ENCODE assay signal across 8 cellular contexts in the genomic region with DNA sequence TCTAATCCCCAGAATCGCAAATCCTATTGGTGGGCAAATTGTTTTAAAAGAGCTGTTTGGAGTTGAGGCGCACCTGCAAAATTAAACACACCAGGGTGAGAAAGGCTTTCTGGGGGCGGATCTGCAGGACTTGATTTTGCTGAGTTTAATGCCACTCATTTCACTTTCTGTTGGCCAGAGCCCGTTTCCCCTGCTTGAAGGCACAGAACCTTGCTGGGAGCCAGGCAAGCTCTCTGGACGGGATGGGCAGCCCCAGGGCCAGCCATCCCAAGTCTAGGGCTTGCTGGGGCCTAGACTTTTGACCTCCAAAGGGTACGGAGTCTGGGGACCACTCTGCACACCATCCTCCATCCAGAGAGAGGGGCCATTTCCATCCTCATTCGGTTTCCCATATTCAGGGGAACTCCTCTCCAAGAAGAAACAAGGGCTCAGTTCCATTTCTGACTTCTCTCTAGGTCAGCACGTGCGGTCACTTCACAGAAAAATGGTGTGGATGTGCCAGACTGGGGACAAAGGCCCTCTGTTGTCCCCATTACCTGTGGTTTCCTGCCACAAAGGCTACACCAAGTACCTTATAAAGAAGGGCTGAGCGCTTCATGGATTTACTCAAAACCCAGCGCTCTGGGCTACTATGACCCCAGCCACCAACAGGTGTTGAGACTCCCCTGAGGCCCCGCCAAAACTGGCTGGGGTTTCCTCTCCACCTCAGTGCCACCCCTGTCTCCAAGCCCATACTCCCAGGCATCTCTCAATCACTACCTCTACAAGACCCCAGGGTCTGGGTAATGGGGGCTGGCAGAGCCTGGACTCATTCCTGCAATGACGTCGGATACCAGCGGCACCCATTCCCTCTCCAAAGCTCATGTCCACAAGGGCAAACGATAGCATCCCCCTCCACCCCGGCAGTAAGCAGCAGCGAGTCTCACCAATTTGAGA.
A peak's percentile ranks its signal among the peaks of the same experiment; 100 is the strongest.
DNase-seq lines count a peak whose midpoint lies in the region; ATAC-seq, FAIRE-seq and TF ChIP-seq lines count a peak whose summit lies in the region.

No MANE protein-coding gene starts in this region.

- peak overlapping the region in 1 of 2 donors; percentile 2 for H3K4me3 ChIP-seq in kidney (ENCODE audit: low read length in 2 of 2)
- no peak overlapping the region for H3K4me3 ChIP-seq in tibial artery

- in situ Hi-C loops in ACHN (cut with HindIII; ENCODE audit: low pct_ligation_motif_present, low pct_unique_long_range_greater_than_20kb, low sequenced_read_pairs), result no loop called here

- no peak for TF ChIP-seq POLR2A in GM18505 (IDR thresholded peaks at IDR 0.05; ENCODE audit: borderline replicate concordance, extremely low read depth, insufficient read depth, insufficient read length)

- H3K27ac Mint-ChIP-seq in activated T-cell treated with anti-CD3 and anti-CD28 coated beads, Interleukin-2, amount 50 U/mL, for 24 hours, result peak overlapping the region; percentile 99

- DNase-seq in activated T-cell treated with anti-CD3 and anti-CD28 coated beads, Interleukin-2, amount 50 U/mL, for 24 hours, result no peak
- no peak for DNase-seq in activated T-cell treated with anti-CD3 and anti-CD28 coated beads, Interleukin-2, amount 50 U/mL, for 1 hour
- DNase-seq in RWPE1 (ENCODE audit: low spot score) (no peak), kidney (peak; percentile 77), tibial artery (no peak), ACHN (no peak), HuH-7 (ENCODE audit: low spot score) (no peak)

- CTCF ChIA-PET in RWPE1 (lab: Yijun Ruan, JAX), result interaction anchor here (0.5 kb wide), 1 partner anchor 490 kb away, joined by 5 read pairs; no protein-coding TSS in a partner anchor

- peaks cover 34% of the 10 kb centered on the region for H3K36me3 Mint-ChIP-seq in activated T-cell treated with anti-CD3 and anti-CD28 coated beads, Interleukin-2, amount 50 U/mL, for 24 hours (ENCODE audit: low read depth)

- FAIRE-seq in kidney (lab: Jason Lieb, UNC), result no peak

- H3K4me1 ChIP-seq in kidney (ENCODE audit: control insufficient read depth in 1 of 2, insufficient read depth in 1 of 2, low read depth in 1 of 2, low read length in 2 of 2) (peaks cover 39 to 45% of the 10 kb centered on the region in 2 donors), tibial artery (peaks cover 0 to 50% (median 29%) of the 10 kb centered on the region in 4 donors)

- no peak for ATAC-seq in GM18505 (IDR thresholded peaks at IDR 0.05; ENCODE audit: unreplicated experiment)

- peak overlapping the region in 1 of 2 donors; percentile 7 for H3K9ac ChIP-seq in kidney (ENCODE audit: low read length in 2 of 2)

- TF ChIP-seq CTCF in RWPE1 (conservative IDR thresholded peaks at IDR 0.05; ENCODE audit: low read depth), result no peak
- no peak for TF ChIP-seq CTCF in kidney (IDR thresholded peaks at IDR 0.05; ENCODE audit: borderline replicate concordance, extremely low read depth, insufficient read depth)
- no peak for TF ChIP-seq CTCF in tibial artery (IDR thresholded peaks at IDR 0.05)

- H3K9me3 ChIP-seq in kidney (ENCODE audit: control insufficient read depth in 1 of 2, low read length in 2 of 2) (no peaks in the 10 kb centered on the region), tibial artery (no peaks in the 10 kb centered on the region)

- H3K4me1 Mint-ChIP-seq in activated T-cell treated with anti-CD3 and anti-CD28 coated beads, Interleukin-2, amount 50 U/mL, for 24 hours (ENCODE audit: low read depth), result peaks cover 81% of the 10 kb centered on the region

- H3K27me3 Mint-ChIP-seq in activated T-cell treated with anti-CD3 and anti-CD28 coated beads, Interleukin-2, amount 50 U/mL, for 24 hours, result no peaks in the 10 kb centered on the region

- intact Hi-C loops in kidney (cut with DNase I), result no loop called here
- intact Hi-C loops in tibial artery (cut with DNase I; ENCODE audit: low total_unique reads), result loop anchor here (2.0 to 5.0 kb wide), 3 partner anchors 74 to 269 kb away; partner anchors contain the start of gene NFIL3

- H3K36me3 ChIP-seq in kidney (ENCODE audit: control insufficient read depth in 1 of 2, insufficient read depth in 2 of 2, low read length in 2 of 2) (no peaks in the 10 kb centered on the region), tibial artery (no peaks in the 10 kb centered on the region)

- H3K27me3 ChIP-seq in tibial artery, result no peaks in the 10 kb centered on the region

- POLR2A ChIA-PET in RWPE1 (lab: Yijun Ruan, JAX; ENCODE audit: low non-redundant PET), result no interaction called here

- peaks cover 23% of the 10 kb centered on the region for H3K9me3 Mint-ChIP-seq in activated T-cell treated with anti-CD3 and anti-CD28 coated beads, Interleukin-2, amount 50 U/mL, for 24 hours

- peak overlapping the region; percentile 64 for H3K4me3 Mint-ChIP-seq in activated T-cell treated with anti-CD3 and anti-CD28 coated beads, Interleukin-2, amount 50 U/mL, for 24 hours

- peak overlapping the region; percentile 97 for H3K27ac ChIP-seq in RWPE1
- H3K27ac ChIP-seq in kidney (ENCODE audit: low read depth in 2 of 2, low read length in 2 of 2), result peak overlapping the region; percentile 88 to 100
- peak overlapping the region; percentile 98 to 99 for H3K27ac ChIP-seq in tibial artery
